1 cellular context compared by ENCODE assay signal in the genomic region with DNA sequence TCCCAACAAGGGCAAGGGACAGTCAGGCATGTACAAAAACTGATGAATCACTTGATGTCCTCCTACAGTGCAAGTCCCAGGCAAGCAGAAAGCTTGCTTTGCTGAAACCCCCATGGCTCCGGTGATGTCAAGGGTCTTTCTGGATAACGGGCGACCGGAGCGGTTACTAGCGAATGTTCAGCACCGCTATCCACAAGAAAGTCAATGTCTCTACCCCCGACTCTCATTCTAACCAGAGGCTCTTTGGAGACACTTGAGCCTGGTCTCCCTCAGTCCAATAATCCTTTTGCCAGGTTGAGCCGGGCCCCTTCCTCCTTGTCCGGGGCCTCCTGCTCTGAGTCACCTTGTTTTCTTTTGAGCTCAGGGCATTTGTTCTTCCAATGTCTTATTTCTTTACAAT. TPM values are rescaled to one million over a fixed set of nuclear protein-coding genes. Genes with fewer than 3 reads are reported as not detected.
"Had no signal": no experiment of that assay in that cellular context is flagged by ENCODE, and none has a peak within 500 bp of the region (broad histone marks: within the 10 kb centered on the region; RNA-seq: fewer than 3 reads in every experiment).

No MANE protein-coding gene starts in this region.

RNA-seq across cellular contexts. Expression of a gene that starts 28.9 kb away (rescaled TPM):
- total RNA-seq: foreskin keratinocyte had no signal
